In the genomic region with DNA sequence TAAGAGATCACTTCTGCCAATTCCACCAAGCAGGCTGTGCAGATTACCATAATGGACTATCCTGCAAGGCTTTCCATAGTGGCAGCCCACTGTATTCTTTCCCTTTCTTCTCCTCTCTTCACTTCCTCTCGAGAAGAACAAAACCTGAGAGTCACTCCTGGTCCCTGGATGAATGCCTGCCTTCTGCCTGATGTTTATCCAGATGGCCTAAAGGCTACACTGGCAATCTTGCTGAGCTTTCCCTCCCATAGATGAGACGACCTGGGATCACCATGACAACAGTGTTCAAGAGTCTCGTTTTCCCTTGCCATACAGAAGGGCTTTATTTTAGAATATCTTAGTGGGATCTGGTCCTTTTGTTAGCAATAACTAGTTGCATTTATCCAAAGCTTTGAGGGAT, we compare ENCODE assay signal across 22 cellular contexts.
DNase-seq lines count a peak whose midpoint lies in the region; ATAC-seq and TF ChIP-seq lines count a peak whose summit lies in the region.
"Had no signal": no experiment of that assay in that cellular context is flagged by ENCODE, and none has a peak within 500 bp of the region (broad histone marks: within the 10 kb centered on the region; RNA-seq: fewer than 3 reads in every experiment).

No MANE protein-coding gene starts in this region.

- H3K9me3 Mint-ChIP-seq in stimulated activated memory B cell treated with anti-CD40 and anti-IgM and Interleukin-4, amounts not matched to agents 10 μg/mL and 1 μg/mL and 100 μg/mL, for 72 hours, result no peaks in the 10 kb centered on the region
- H3K9me3 Mint-ChIP-seq: activated CD4-positive, alpha-beta memory T cell treated with anti-CD3 and anti-CD28 coated beads, Interleukin-2, amount 10 ng/mL, durations not matched to agents 7 days and 5 days; stimulated activated effector memory CD8-positive, alpha-beta T cell treated with anti-CD3 and anti-CD28 coated beads, Interleukin-12 subunit alpha, Interleukin-12 subunit beta, amount 100 ng/mL, for 72 hours; T-helper 2 cell treated with Interferon-gamma antibody and Interleukin-4, amounts not matched to agents 5 μg/mL and 100 μg/mL, for 36 hours had no signal

- no peak overlapping the region for H3K18ac ChIP-seq in mesendoderm (ENCODE audit: low read length)

- no peak overlapping the region for H3K9ac ChIP-seq in mesendoderm (ENCODE audit: low read length)
- H3K9ac ChIP-seq: parathyroid adenoma had no signal

- no peak overlapping the region for H3K4me3 ChIP-seq in thyroid gland (replicated peaks in 1 of 3)
- no peak overlapping the region for H3K4me3 ChIP-seq in mesendoderm (ENCODE audit: low read length)
- H3K4me3 ChIP-seq: breast epithelium, colonic mucosa, testis had no signal

- H3K27me3 ChIP-seq in thyroid gland (no peaks in the 10 kb centered on the region), mesendoderm (ENCODE audit: insufficient read depth, low read length, poor library complexity) (no peaks in the 10 kb centered on the region)
- H3K27me3 ChIP-seq: breast epithelium, colonic mucosa, testis had no signal

- H3K4me1 Mint-ChIP-seq in stimulated activated memory B cell treated with anti-CD40 and anti-IgM and Interleukin-4, amounts not matched to agents 10 μg/mL and 1 μg/mL and 100 μg/mL, for 72 hours, result no peaks in the 10 kb centered on the region
- H3K4me1 Mint-ChIP-seq: activated CD4-positive, alpha-beta memory T cell treated with anti-CD3 and anti-CD28 coated beads, Interleukin-2, amount 10 ng/mL, durations not matched to agents 7 days and 5 days; naive thymus-derived CD8-positive, alpha-beta T cell; stimulated activated effector memory CD8-positive, alpha-beta T cell treated with anti-CD3 and anti-CD28 coated beads, Interleukin-12 subunit alpha, Interleukin-12 subunit beta, amount 100 ng/mL, for 72 hours had no signal

- intact Hi-C loops in thyroid gland (cut with DNase I), result no loop called here

- no peak overlapping the region for H3K4me3 Mint-ChIP-seq in stimulated activated memory B cell treated with anti-CD40 and anti-IgM and Interleukin-4, amounts not matched to agents 10 μg/mL and 1 μg/mL and 100 μg/mL, for 72 hours
- H3K4me3 Mint-ChIP-seq: activated CD4-positive, alpha-beta memory T cell treated with anti-CD3 and anti-CD28 coated beads, Interleukin-2, amount 10 ng/mL, durations not matched to agents 7 days and 5 days; naive thymus-derived CD8-positive, alpha-beta T cell; stimulated activated effector memory CD8-positive, alpha-beta T cell treated with anti-CD3 and anti-CD28 coated beads, Interleukin-12 subunit alpha, Interleukin-12 subunit beta, amount 100 ng/mL, for 72 hours; T-helper 2 cell treated with Interferon-gamma antibody and Interleukin-4, amounts not matched to agents 5 μg/mL and 100 μg/mL, for 36 hours had no signal

- H3K23ac ChIP-seq in mesendoderm (ENCODE audit: low read length), result no peak overlapping the region

- no peaks in the 10 kb centered on the region for H3K79me1 ChIP-seq in mesendoderm (ENCODE audit: low read length)

- H3K4me1 ChIP-seq in thyroid gland, result no peaks in the 10 kb centered on the region
- H3K4me1 ChIP-seq in mesendoderm (ENCODE audit: control insufficient read depth, low read depth, low read length), result no peaks in the 10 kb centered on the region
- H3K4me1 ChIP-seq: breast epithelium, colonic mucosa, parathyroid adenoma, testis had no signal

- no peak overlapping the region for H3K4ac ChIP-seq in mesendoderm (ENCODE audit: low read depth, low read length)

- H3K56ac ChIP-seq in mesendoderm (ENCODE audit: low read length), result no peak overlapping the region

- ATAC-seq in stimulated activated memory B cell treated with anti-CD40 and anti-IgM and Interleukin-4, amounts not matched to agents 10 μg/mL and 1 μg/mL and 100 μg/mL, for 72 hours, result no peak
- ATAC-seq: left colon; naive thymus-derived CD8-positive, alpha-beta T cell; Panc1; stimulated activated effector memory CD8-positive, alpha-beta T cell treated with anti-CD3 and anti-CD28 coated beads, Interleukin-12 subunit alpha, Interleukin-12 subunit beta, amount 100 ng/mL, for 72 hours had no signal

- H3K79me2 ChIP-seq in mesendoderm (ENCODE audit: control insufficient read depth, insufficient read depth, low read length), result no peaks in the 10 kb centered on the region
- H3K79me2 ChIP-seq: parathyroid adenoma had no signal

- no peak overlapping the region for H4K5ac ChIP-seq in mesendoderm (ENCODE audit: low read length)

- H3K36me3 ChIP-seq in thyroid gland (no peaks in the 10 kb centered on the region), mesendoderm (ENCODE audit: control insufficient read depth, insufficient read depth, low read length) (no peaks in the 10 kb centered on the region)
- H3K36me3 ChIP-seq: breast epithelium, colonic mucosa had no signal

- H3K36me3 Mint-ChIP-seq in stimulated activated memory B cell treated with anti-CD40 and anti-IgM and Interleukin-4, amounts not matched to agents 10 μg/mL and 1 μg/mL and 100 μg/mL, for 72 hours, result no peaks in the 10 kb centered on the region
- H3K36me3 Mint-ChIP-seq: naive thymus-derived CD8-positive, alpha-beta T cell; stimulated activated effector memory CD8-positive, alpha-beta T cell treated with anti-CD3 and anti-CD28 coated beads, Interleukin-12 subunit alpha, Interleukin-12 subunit beta, amount 100 ng/mL, for 72 hours had no signal

- TF ChIP-seq POLR2A in thyroid gland (IDR thresholded peaks at IDR 0.05), result no peak

- H2BK120ac ChIP-seq in mesendoderm (ENCODE audit: low read depth, low read length), result no peak overlapping the region

- H3K27me3 Mint-ChIP-seq in stimulated activated memory B cell treated with anti-CD40 and anti-IgM and Interleukin-4, amounts not matched to agents 10 μg/mL and 1 μg/mL and 100 μg/mL, for 72 hours, result no peaks in the 10 kb centered on the region
- H3K27me3 Mint-ChIP-seq: activated CD4-positive, alpha-beta memory T cell treated with anti-CD3 and anti-CD28 coated beads, Interleukin-2, amount 10 ng/mL, durations not matched to agents 7 days and 5 days had no signal

- peak; percentile 85 for DNase-seq in DMS53 (lab: John Stamatoyannopoulos, UW)
- peak; percentile 20 to 41 for DNase-seq in NCI-H187 (lab: John Stamatoyannopoulos, UW)
- DNase-seq in NCI-H524 (lab: John Stamatoyannopoulos, UW), result peak; percentile 99 to 100
- DNase-seq in hepatic stellate cell (ENCODE audit: low spot score), result peak; percentile 16
- no peak for DNase-seq in thyroid gland
- no peak for DNase-seq in mesendoderm
- DNase-seq: activated CD4-positive, alpha-beta memory T cell treated with anti-CD3 and anti-CD28 coated beads, Interleukin-2, amount 10 ng/mL, durations not matched to agents 7 days and 5 days; activated CD4-positive, CD25-positive, alpha-beta regulatory T cell; activated gamma-delta T cell treated with Interleukin-2 at 50 U/mL for 16 hours; activated T-cell treated with anti-CD3 and anti-CD28 coated beads for 4 hours; colonic mucosa; H7; left colon; naive thymus-derived CD8-positive, alpha-beta T cell; NCI-H526 treated with DMSO at 0.1 percent for 48 hours; testis had no signal

- H2AK5ac ChIP-seq in mesendoderm (ENCODE audit: low read length), result no peak overlapping the region

- H2BK15ac ChIP-seq in mesendoderm (replicated peaks; ENCODE audit: low read depth), result no peak overlapping the region

- H3K4me2 ChIP-seq in mesendoderm (ENCODE audit: low read length), result no peak overlapping the region

- H4K8ac ChIP-seq in mesendoderm (ENCODE audit: low read depth, low read length), result no peak overlapping the region

- H3K27ac Mint-ChIP-seq in stimulated activated memory B cell treated with anti-CD40 and anti-IgM and Interleukin-4, amounts not matched to agents 10 μg/mL and 1 μg/mL and 100 μg/mL, for 72 hours, result no peak overlapping the region
- H3K27ac Mint-ChIP-seq: activated CD4-positive, alpha-beta memory T cell treated with anti-CD3 and anti-CD28 coated beads, Interleukin-2, amount 10 ng/mL, durations not matched to agents 7 days and 5 days; naive thymus-derived CD8-positive, alpha-beta T cell; stimulated activated effector memory CD8-positive, alpha-beta T cell treated with anti-CD3 and anti-CD28 coated beads, Interleukin-12 subunit alpha, Interleukin-12 subunit beta, amount 100 ng/mL, for 72 hours; T-helper 2 cell treated with Interferon-gamma antibody and Interleukin-4, amounts not matched to agents 5 μg/mL and 100 μg/mL, for 36 hours had no signal

- 33 to 39% methylated on average over 3 of the region's 3 CpGs for WGBS in thyroid gland, 2 donors
- WGBS in mesendoderm (ENCODE audit: extremely low coverage, insufficient coverage, low lambda C conversion rate), result no CpG with 5 or more reads among the region's 3 CpGs

- no peak for TF ChIP-seq CTCF in thyroid gland (IDR thresholded peaks at IDR 0.05)

- no peaks in the 10 kb centered on the region for H3K9me3 ChIP-seq in thyroid gland
- H3K9me3 ChIP-seq: breast epithelium, colonic mucosa, testis had no signal

- H2BK5ac ChIP-seq in mesendoderm (ENCODE audit: low read length), result no peak overlapping the region

- H3K27ac ChIP-seq in thyroid gland, result no peak overlapping the region
- H3K27ac ChIP-seq in mesendoderm (ENCODE audit: low read depth, low read length), result no peak overlapping the region
- H3K27ac ChIP-seq: breast epithelium, colonic mucosa, parathyroid adenoma, testis had no signal

Comparison
In these comparisons a context has a peak if more than half of its experiments do, and no peak if none do; other contexts are left out.
1. DNase-seq: peak in DMS53 (single experiment), NCI-H187 (2 of 2), NCI-H524 (2 of 2) and hepatic stellate cell (single experiment); none in thyroid gland (0 of 2) and mesendoderm (single experiment).